ENCODE assay signal across 11 cellular contexts in the genomic region with DNA sequence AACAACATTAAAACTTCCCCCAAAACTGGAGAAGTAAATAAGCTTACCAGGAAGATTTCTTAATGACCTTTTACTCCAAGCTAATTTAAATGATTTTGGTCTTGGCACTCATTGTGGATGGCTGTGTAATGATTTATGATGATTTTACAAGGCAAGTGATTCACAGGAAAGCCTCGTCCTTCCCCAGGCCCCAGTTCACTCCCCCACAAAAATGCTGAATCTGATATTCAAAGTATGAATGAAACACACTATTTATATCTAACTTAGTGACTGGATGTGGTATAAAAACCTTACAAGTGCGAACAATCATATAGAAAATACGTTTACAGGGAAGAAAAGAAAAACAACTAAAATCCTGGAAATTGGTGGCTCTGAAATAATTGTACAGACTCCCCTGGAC. TPM values are rescaled to one million over a fixed set of nuclear protein-coding genes. Genes with fewer than 3 reads are reported as not detected.
DNase-seq lines count a peak whose midpoint lies in the region; ATAC-seq and TF ChIP-seq lines count a peak whose summit lies in the region.
"Had no signal": no experiment of that assay in that cellular context is flagged by ENCODE, and none has a peak within 500 bp of the region (broad histone marks: within the 10 kb centered on the region; RNA-seq: fewer than 3 reads in every experiment).

No MANE protein-coding gene starts in this region.

- H3K4me1 Mint-ChIP-seq in WTC11, result peaks cover 45% of the 10 kb centered on the region

- ATAC-seq in WTC11, result no peak

- peaks cover 19% of the 10 kb centered on the region for H3K36me3 ChIP-seq in BJ (ENCODE audit: control insufficient read depth, insufficient read depth, low read length)
- peaks cover 13% of the 10 kb centered on the region for H3K36me3 ChIP-seq in osteoblast (ENCODE audit: insufficient read depth, low read length)

- no peak for TF ChIP-seq CTCF in BJ (IDR thresholded peaks at IDR 0.05; ENCODE audit: insufficient read depth, low read depth, low read length)
- TF ChIP-seq CTCF in osteoblast (IDR thresholded peaks at IDR 0.05; ENCODE audit: extremely low read depth, low read depth, low read length), result no peak
- no peak for TF ChIP-seq CTCF in WTC11 (IDR thresholded peaks at IDR 0.05)

- POLR2A ChIA-PET in BJ (lab: Charles Lee) (no interaction called here), WTC11 (lab: Charles Lee) (no interaction called here)

- H3K27me3 ChIP-seq in BJ (ENCODE audit: control insufficient read depth, insufficient read depth, low read length) (no peaks in the 10 kb centered on the region), osteoblast (ENCODE audit: insufficient read depth, low read length) (no peaks in the 10 kb centered on the region)

- H3K27ac Mint-ChIP-seq in WTC11, result no peak overlapping the region

- H3K9me3 ChIP-seq in osteoblast (ENCODE audit: low read depth, low read length), result no peaks in the 10 kb centered on the region

- peaks cover 4% of the 10 kb centered on the region for H3K36me3 Mint-ChIP-seq in WTC11

- peak; percentile 74 for DNase-seq in BJ (ENCODE audit: low read depth)
- DNase-seq in RKO (ENCODE audit: low spot score), result peak; percentile 44
- peak; percentile 77 for DNase-seq in fibroblast of gingiva (ENCODE audit: low read depth)
- peak; percentile 99 for DNase-seq in osteoblast (ENCODE audit: insufficient read length, low spot score, missing footprints)
- DNase-seq in T-helper 1 cell, result no peak
- DNase-seq in WTC11 (ENCODE audit: low spot score), result no peak
- no peak for DNase-seq in NCI-H1694 treated with DMSO at 0.1 percent for 48 hours (lab: John Stamatoyannopoulos, UW)
- DNase-seq in activated naive CD4-positive, alpha-beta T cell treated with anti-CD3 and anti-CD28 coated beads, Interleukin-2, amount 50 U/mL, for 16 hours, result no peak
- DNase-seq: activated naive CD4-positive, alpha-beta T cell; DND-41; NCI-H524 treated with DMSO at 0.1 percent for 48 hours had no signal

- H3K4me3 ChIP-seq in BJ (ENCODE audit: low read depth, low read length) (no peak overlapping the region), osteoblast (ENCODE audit: insufficient read depth, low read length) (peak overlapping the region; percentile 36)

- H3K4me1 ChIP-seq in osteoblast (ENCODE audit: insufficient read depth, low read length), result peaks cover 50% of the 10 kb centered on the region

- no peak overlapping the region for H2AFZ ChIP-seq in osteoblast (ENCODE audit: low read length)

- H3K4me2 ChIP-seq in osteoblast (ENCODE audit: insufficient read depth, low read length), result peak overlapping the region; percentile 80

- H4K20me1 ChIP-seq in osteoblast (ENCODE audit: insufficient read depth, low read length), result peaks cover 16% of the 10 kb centered on the region

- peaks cover 70% of the 10 kb centered on the region for H3K79me2 ChIP-seq in osteoblast (ENCODE audit: insufficient read depth, low read length)

- peak overlapping the region; percentile 92 for H3K27ac ChIP-seq in osteoblast (ENCODE audit: low read depth, low read length)

- no peaks in the 10 kb centered on the region for H3K9me3 Mint-ChIP-seq in WTC11

- no peak overlapping the region for H3K4me3 Mint-ChIP-seq in WTC11

- H3K27me3 Mint-ChIP-seq in WTC11 (ENCODE audit: low read depth), result no peaks in the 10 kb centered on the region; the same call in 1 of the 2 replicates

- CTCF ChIA-PET in BJ (lab: Yijun Ruan, JAX), result interaction anchor here (0.8 to 2.3 kb wide), 5 partner anchors 20 to 242 kb away, joined by 3 to 8 read pairs (median 3); no protein-coding TSS in a partner anchor
- CTCF ChIA-PET in WTC11 (lab: Charles Lee), result no interaction called here

TF ChIP-seq in WTC11, 78 proteins besides CTCF, POLR2A, EP300 and RAD21:
- TF ChIP-seq, protein P1, sequence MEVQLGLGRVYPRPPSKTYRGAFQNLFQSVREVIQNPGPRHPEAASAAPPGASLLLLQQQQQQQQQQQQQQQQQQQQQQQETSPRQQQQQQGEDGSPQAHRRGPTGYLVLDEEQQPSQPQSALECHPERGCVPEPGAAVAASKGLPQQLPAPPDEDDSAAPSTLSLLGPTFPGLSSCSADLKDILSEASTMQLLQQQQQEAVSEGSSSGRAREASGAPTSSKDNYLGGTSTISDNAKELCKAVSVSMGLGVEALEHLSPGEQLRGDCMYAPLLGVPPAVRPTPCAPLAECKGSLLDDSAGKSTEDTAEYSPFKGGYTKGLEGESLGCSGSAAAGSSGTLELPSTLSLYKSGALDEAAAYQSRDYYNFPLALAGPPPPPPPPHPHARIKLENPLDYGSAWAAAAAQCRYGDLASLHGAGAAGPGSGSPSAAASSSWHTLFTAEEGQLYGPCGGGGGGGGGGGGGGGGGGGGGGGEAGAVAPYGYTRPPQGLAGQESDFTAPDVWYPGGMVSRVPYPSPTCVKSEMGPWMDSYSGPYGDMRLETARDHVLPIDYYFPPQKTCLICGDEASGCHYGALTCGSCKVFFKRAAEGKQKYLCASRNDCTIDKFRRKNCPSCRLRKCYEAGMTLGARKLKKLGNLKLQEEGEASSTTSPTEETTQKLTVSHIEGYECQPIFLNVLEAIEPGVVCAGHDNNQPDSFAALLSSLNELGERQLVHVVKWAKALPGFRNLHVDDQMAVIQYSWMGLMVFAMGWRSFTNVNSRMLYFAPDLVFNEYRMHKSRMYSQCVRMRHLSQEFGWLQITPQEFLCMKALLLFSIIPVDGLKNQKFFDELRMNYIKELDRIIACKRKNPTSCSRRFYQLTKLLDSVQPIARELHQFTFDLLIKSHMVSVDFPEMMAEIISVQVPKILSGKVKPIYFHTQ (CRISPR knock-in tag; IDR thresholded peaks at IDR 0.05), result no peak

RNA-seq across cellular contexts. Expression of a gene that starts 49.8 kb away (rescaled TPM):
- polyA plus RNA-seq in BJ (2011; rRNA removed), result 11.3 and 11.6 TPM in 2 replicates
- 24.2 and 27.9 TPM in 2 replicates for polyA minus RNA-seq in BJ (2011; rRNA and poly(A)+ RNA removed)
- total RNA-seq in osteoblast (16.3 and 17.7 TPM in 2 replicates), WTC11 (2021) (47.3 to 58.6 TPM (median 50.1 TPM) in 3 replicates)

Comparison
In these comparisons a context has a peak if more than half of its experiments do, and no peak if none do; other contexts are left out.
1. DNase-seq: peak in BJ (single experiment), RKO (single experiment), fibroblast of gingiva (single experiment) and osteoblast (single experiment); none in T-helper 1 cell (0 of 5), WTC11 (single experiment), NCI-H1694 treated with DMSO at 0.1 percent for 48 hours (single experiment) and activated naive CD4-positive, alpha-beta T cell treated with anti-CD3 and anti-CD28 coated beads, Interleukin-2, amount 50 U/mL, for 16 hours (single experiment).